Comparison of ENCODE assay signal across 12 cellular contexts in genomic region chr2:26946841-26947784, GRCh38. TPM values are rescaled to one million over a fixed set of nuclear protein-coding genes. Genes with fewer than 3 reads are reported as not detected.
DNase-seq lines count a peak whose midpoint lies in the region; ATAC-seq and TF ChIP-seq lines count a peak whose summit lies in the region.
"Had no signal": no experiment of that assay in that cellular context is flagged by ENCODE, and none has a peak within 500 bp of the region (broad histone marks: within the 10 kb centered on the region; RNA-seq: fewer than 3 reads in every experiment).

No MANE protein-coding gene starts in this region.

- TF ChIP-seq POLR2A in GM18505 (IDR thresholded peaks at IDR 0.05; ENCODE audit: borderline replicate concordance, extremely low read depth, insufficient read depth, insufficient read length): no peak

- H3K4me1 ChIP-seq in MM.1S (ENCODE audit: low read length) (no peaks in the 10 kb centered on the region; the same call in 1 of the 2 replicates), mammary epithelial cell (ENCODE audit: insufficient read depth, low read length) (no peaks in the 10 kb centered on the region), lung (ENCODE audit: control insufficient read depth in 2 of 2, insufficient read depth in 2 of 2, low read length in 2 of 2) (no peaks in the 10 kb centered on the region)

- H3K9me3 ChIP-seq in MM.1S (replicated peaks; ENCODE audit: insufficient read depth, low read length) (no peaks in the 10 kb centered on the region), mammary epithelial cell (replicated peaks; ENCODE audit: insufficient read depth, low read length) (no peaks in the 10 kb centered on the region), lung (ENCODE audit: control insufficient read depth in 2 of 2, insufficient read depth in 1 of 2, low read length in 1 of 2) (peaks cover 0 to 6% of the 10 kb centered on the region in 2 donors)

- intact Hi-C loops in mammary epithelial cell (cut with micrococcal nuclease): no loop called here

- ATAC-seq in lung (ENCODE audit: insufficient read depth, low FRiP score) (peak; percentile 37), WTC11 (no peak), GM18505 (IDR thresholded peaks at IDR 0.05; ENCODE audit: unreplicated experiment) (no peak), GM18868 (IDR thresholded peaks at IDR 0.05; ENCODE audit: unreplicated experiment) (no peak)
- ATAC-seq: activated CD8-positive, alpha-beta T cell treated with anti-CD3 and anti-CD28 coated beads, Interleukin-2, amount 10 ng/mL, durations not matched to agents 7 days and 5 days had no signal

- H3K36me3 ChIP-seq in MM.1S (replicated peaks; ENCODE audit: insufficient read depth, low read length) (no peaks in the 10 kb centered on the region), mammary epithelial cell (ENCODE audit: insufficient read depth, low read length) (no peaks in the 10 kb centered on the region), lung (ENCODE audit: control insufficient read depth in 2 of 2, insufficient read depth in 2 of 2, low read length in 2 of 2) (no peaks in the 10 kb centered on the region)

- no peaks in the 10 kb centered on the region for H3F3A ChIP-seq in MM.1S (ENCODE audit: insufficient read depth, low read length)

- H3K9ac ChIP-seq in MM.1S (ENCODE audit: low read length) (no peak overlapping the region), mammary epithelial cell (ENCODE audit: insufficient read depth, low read length) (no peak overlapping the region)

- H2AFZ ChIP-seq in MM.1S (ENCODE audit: low read length) (no peak overlapping the region), mammary epithelial cell (ENCODE audit: low read depth, low read length) (no peak overlapping the region)

- H3K79me2 ChIP-seq in MM.1S (ENCODE audit: low read length) (no peaks in the 10 kb centered on the region), mammary epithelial cell (ENCODE audit: insufficient read depth, low read length) (no peaks in the 10 kb centered on the region)

- no peaks in the 10 kb centered on the region for H3K9me3 Mint-ChIP-seq in WTC11
- H3K9me3 Mint-ChIP-seq: dendritic cell treated with granulocyte-macrophage colony-stimulating factor and Interleukin-4, amounts not matched to agents 40 ng/mL and 50 ng/mL, for 4 days had no signal

- CTCF ChIA-PET in mammary epithelial cell (lab: Charles Lee; ENCODE audit: low non-redundant PET) (no interaction called here), WTC11 (lab: Charles Lee) (interaction anchor here (0.7 to 11.9 kb wide), 2 partner anchors 15 to 100 kb away, joined by 3 to 315 read pairs; partner anchors contain the start of gene DPYSL5)

- dilution Hi-C loops in mammary epithelial cell (cut with HindIII; ENCODE audit: low sequenced_read_pairs): no loop called here

- no peak overlapping the region for H3K4me3 Mint-ChIP-seq in WTC11
- H3K4me3 Mint-ChIP-seq: activated CD8-positive, alpha-beta T cell treated with anti-CD3 and anti-CD28 coated beads, Interleukin-2, amount 10 ng/mL, durations not matched to agents 7 days and 5 days; dendritic cell treated with granulocyte-macrophage colony-stimulating factor and Interleukin-4, amounts not matched to agents 40 ng/mL and 50 ng/mL, for 4 days had no signal

- peaks cover 66% of the 10 kb centered on the region for H3K27me3 ChIP-seq in MM.1S (replicated peaks; ENCODE audit: insufficient read depth, low read length)
- no peaks in the 10 kb centered on the region for H3K27me3 ChIP-seq in mammary epithelial cell (ENCODE audit: insufficient read depth, low read length)
- no peaks in the 10 kb centered on the region for H3K27me3 ChIP-seq in lung (ENCODE audit: control insufficient read depth, insufficient read depth)

- H3K4me2 ChIP-seq in MM.1S (ENCODE audit: low read depth, low read length) (peak overlapping the region; percentile 13; the same call in 1 of the 2 replicates), mammary epithelial cell (ENCODE audit: insufficient read depth, low read depth, low read length) (no peak overlapping the region)

- H3K27ac Mint-ChIP-seq in WTC11: no peak overlapping the region
- H3K27ac Mint-ChIP-seq: activated CD8-positive, alpha-beta T cell treated with anti-CD3 and anti-CD28 coated beads, Interleukin-2, amount 10 ng/mL, durations not matched to agents 7 days and 5 days; dendritic cell treated with granulocyte-macrophage colony-stimulating factor and Interleukin-4, amounts not matched to agents 40 ng/mL and 50 ng/mL, for 4 days had no signal

- no peaks in the 10 kb centered on the region for H3K9me2 ChIP-seq in MM.1S (replicated peaks; ENCODE audit: insufficient read depth, low read length)

- TF ChIP-seq CTCF in MM.1S (IDR thresholded peaks at IDR 0.05; ENCODE audit: low read length) (no peak), mammary epithelial cell (conservative IDR thresholded peaks at IDR 0.05 in 1 of 2, IDR thresholded peaks at IDR 0.05 in 1 of 2; ENCODE audit: extremely low read depth in 1 of 2, insufficient read depth in 1 of 2, low read depth in 1 of 2, low read length in 2 of 2) (no peak), lung (IDR thresholded peaks at IDR 0.05; ENCODE audit: control extremely low read depth, extremely low read depth) (no peak), WTC11 (IDR thresholded peaks at IDR 0.05) (no peak)

- H4K20me1 ChIP-seq in MM.1S (ENCODE audit: insufficient read depth, low read length) (no peaks in the 10 kb centered on the region), mammary epithelial cell (ENCODE audit: insufficient read depth, low read length) (no peaks in the 10 kb centered on the region)

- no peak overlapping the region for H3K4me3 ChIP-seq in MM.1S (ENCODE audit: low read length)
- no peak overlapping the region for H3K4me3 ChIP-seq in mammary epithelial cell (replicated peaks in 1 of 3; ENCODE audit: insufficient read depth in 1 of 3, low read depth in 2 of 3, low read length in 3 of 3)
- no peak overlapping the region for H3K4me3 ChIP-seq in lung

- H3K27ac ChIP-seq in MM.1S (ENCODE audit: low read length) (no peak overlapping the region), mammary epithelial cell (ENCODE audit: insufficient read depth, low read depth, low read length) (no peak overlapping the region), lung (ENCODE audit: low read depth in 1 of 2, low read length in 1 of 2) (no peak overlapping the region)

- H3K36me3 Mint-ChIP-seq in WTC11: no peaks in the 10 kb centered on the region

- peaks cover 15% of the 10 kb centered on the region for H3K4me1 Mint-ChIP-seq in WTC11

- POLR2A ChIA-PET in WTC11 (lab: Charles Lee): no interaction called here

- DNase-seq in CMK (ENCODE audit: low read depth): peak; percentile 27
- DNase-seq in MM.1S: no peak
- DNase-seq in mammary epithelial cell: peak; percentile 9
- peak; percentile 84 for DNase-seq in lung (ENCODE audit: low spot score)
- DNase-seq in WTC11 (ENCODE audit: low spot score): no peak
- DNase-seq in foreskin melanocyte: no peak
- DNase-seq: activated CD8-positive, alpha-beta T cell treated with anti-CD3 and anti-CD28 coated beads, Interleukin-2, amount 10 ng/mL, durations not matched to agents 7 days and 5 days; NCI-H510A treated with DMSO at 0.1 percent for 48 hours; stimulated activated CD4-positive, alpha-beta T cell treated with anti-CD3 and anti-CD28 coated beads, Interleukin-12 subunit alpha, Interleukin-12 subunit beta, amount 100 ng/mL, for 4 hours had no signal

- in situ Hi-C loops in mammary epithelial cell (cut with MboI; ENCODE audit: low sequenced_read_pairs in 2 of 2): loop anchor here in 1 of 2 donors (10.0 kb wide), 1 partner anchor 102 kb away; the partner anchor contains the start of gene DPYSL5

- 68% methylated on average over 20 of the region's 34 CpGs for WGBS in mammary epithelial cell (ENCODE audit: low coverage, missing lambda C conversion rate)
- 55 to 71% methylated on average over 34 of the region's 34 CpGs for WGBS in lung, 2 donors

- BruUV-seq in mammary epithelial cell (replicated peaks; lab: Mats Ljungman, UMichigan): no TSS peak

- peaks cover 28% of the 10 kb centered on the region for H3K27me3 Mint-ChIP-seq in WTC11 (ENCODE audit: low read depth)

TF ChIP-seq in WTC11, 78 proteins besides CTCF, POLR2A, EP300 and RAD21 (continues in another document):
- TF ChIP-seq TCF7 (CRISPR knock-in tag; IDR thresholded peaks at IDR 0.05; ENCODE audit: low read depth) (no peak), MLX (CRISPR knock-in tag; IDR thresholded peaks at IDR 0.05) (no peak), FOXP4 (CRISPR knock-in tag; IDR thresholded peaks at IDR 0.05) (no peak), ZSCAN18 (CRISPR knock-in tag; IDR thresholded peaks at IDR 0.05) (no peak)

RNA-seq across cellular contexts. Expression of gene MAPRE3, which starts 23.3 kb away (rescaled TPM):
- 10 to 100 TPM; 10.2 to 25.0 TPM for total RNA-seq in mammary epithelial cell
- polyA plus RNA-seq in mammary epithelial cell: 12.3 TPM
- polyA minus RNA-seq in mammary epithelial cell: 25.1 TPM
- total RNA-seq in lung: 10 to 100 TPM; 10.2 to 34.1 TPM
- 10 to 100 TPM; 20.4 to 41.9 TPM for polyA plus RNA-seq in lung
- 4.9 to 10.3 TPM (median 6.0 TPM) in 3 replicates for total RNA-seq in WTC11 (2021)

Comparison
In these comparisons a context has a peak if more than half of its experiments do, and no peak if none do; other contexts are left out.
1. DNase-seq: peak in CMK (single experiment), mammary epithelial cell (single experiment) and lung (single experiment); none in MM.1S (single experiment), WTC11 (single experiment) and foreskin melanocyte (single experiment).